Comparison of ENCODE assay signal across 25 cellular contexts in the genomic region with DNA sequence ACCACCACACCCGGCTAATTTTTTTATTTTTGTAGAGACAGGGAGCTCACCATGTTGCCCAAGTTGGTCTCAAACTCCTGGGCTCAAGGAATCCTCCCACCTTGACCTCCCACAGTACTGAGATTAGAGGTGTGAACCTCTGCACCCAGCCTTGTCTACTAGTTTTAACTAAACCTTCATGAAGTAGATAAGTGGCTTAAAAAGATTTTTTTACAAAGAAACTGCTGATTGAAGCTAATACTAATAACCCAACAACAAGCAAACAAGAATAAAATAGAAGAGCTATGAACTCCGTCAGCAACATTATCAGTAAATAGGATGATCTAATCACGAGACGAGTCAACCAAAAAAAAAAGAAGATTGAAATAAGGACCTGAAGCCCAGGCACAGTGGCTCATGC.
"Had no signal": no experiment of that assay in that cellular context is flagged by ENCODE, and none has a peak within 500 bp of the region (broad histone marks: within the 10 kb centered on the region; RNA-seq: fewer than 3 reads in every experiment).

No MANE protein-coding gene starts in this region.

- H3K4me1 ChIP-seq: esophagus squamous epithelium, neural progenitor cell, prostate gland, right atrium auricular region, sigmoid colon, tibial nerve, uterus had no signal

- H3K36me3 ChIP-seq: neural progenitor cell, prostate gland, uterus had no signal

- ATAC-seq: heart right ventricle; left cardiac atrium; left lung; naive thymus-derived CD8-positive, alpha-beta T cell; stimulated activated memory B cell treated with anti-CD40 and anti-IgM and Interleukin-4, amounts not matched to agents 10 μg/mL and 1 μg/mL and 100 μg/mL, for 72 hours; stimulated activated naive CD8-positive, alpha-beta T cell treated with anti-CD3 and anti-CD28 coated beads, Interleukin-15, Interleukin-2, amounts not matched to agents 100 U/mL and 50 U/mL, for 24 hours; upper lobe of right lung had no signal

- H3K4me3 ChIP-seq: dorsolateral prefrontal cortex, esophagus squamous epithelium, heart right ventricle, left lung, neural progenitor cell, prostate gland, right atrium auricular region, sigmoid colon, thoracic aorta, tibial nerve, upper lobe of right lung, uterus had no signal

- H3K27ac ChIP-seq: dorsolateral prefrontal cortex, esophagus squamous epithelium, heart right ventricle, left lung, neural progenitor cell, prostate gland, right atrium auricular region, sigmoid colon, thoracic aorta, tibial nerve, upper lobe of right lung, uterus had no signal

- H3K9ac ChIP-seq: neural progenitor cell had no signal

- DNase-seq: dorsolateral prefrontal cortex; effector CD8-positive, alpha-beta T cell; erythroblast; esophagus squamous epithelium; foreskin melanocyte; glutamatergic neuron; heart right ventricle; hippocampal formation; left cardiac atrium; left lung; naive thymus-derived CD8-positive, alpha-beta T cell; nucleus accumbens; sigmoid colon; stimulated activated CD4-positive, alpha-beta T cell treated with anti-CD3 and anti-CD28 coated beads, Interleukin-2, amount 100 ng/mL, for 24 hours; stimulated activated CD4-positive, alpha-beta T cell treated with anti-CD3 and anti-CD28 coated beads, Interleukin-4, amount 100 ng/mL, for 4 hours; stimulated activated naive CD8-positive, alpha-beta T cell treated with anti-CD3 and anti-CD28 coated beads, Interleukin-15, Interleukin-2, amounts not matched to agents 100 U/mL and 50 U/mL, for 24 hours; substantia nigra; upper lobe of right lung; uterus had no signal

- H3K27me3 Mint-ChIP-seq: naive thymus-derived CD8-positive, alpha-beta T cell; stimulated activated memory B cell treated with anti-CD40 and anti-IgM and Interleukin-4, amounts not matched to agents 10 μg/mL and 1 μg/mL and 100 μg/mL, for 72 hours had no signal

- H3K9me3 ChIP-seq: esophagus squamous epithelium, heart right ventricle, left lung, prostate gland, right atrium auricular region, sigmoid colon, thoracic aorta, tibial nerve, upper lobe of right lung, uterus had no signal

- H3K4me1 Mint-ChIP-seq: naive thymus-derived CD8-positive, alpha-beta T cell; neural progenitor cell; stimulated activated memory B cell treated with anti-CD40 and anti-IgM and Interleukin-4, amounts not matched to agents 10 μg/mL and 1 μg/mL and 100 μg/mL, for 72 hours had no signal

- H3K4me3 Mint-ChIP-seq: naive thymus-derived CD8-positive, alpha-beta T cell; neural progenitor cell; stimulated activated memory B cell treated with anti-CD40 and anti-IgM and Interleukin-4, amounts not matched to agents 10 μg/mL and 1 μg/mL and 100 μg/mL, for 72 hours had no signal

- H3K27ac Mint-ChIP-seq: neural progenitor cell; stimulated activated memory B cell treated with anti-CD40 and anti-IgM and Interleukin-4, amounts not matched to agents 10 μg/mL and 1 μg/mL and 100 μg/mL, for 72 hours had no signal

- H3K27me3 ChIP-seq: dorsolateral prefrontal cortex, esophagus squamous epithelium, heart right ventricle, left lung, neural progenitor cell, right atrium auricular region, sigmoid colon, tibial nerve, upper lobe of right lung, uterus had no signal

- H3K9me3 Mint-ChIP-seq: naive thymus-derived CD8-positive, alpha-beta T cell; neural progenitor cell; stimulated activated memory B cell treated with anti-CD40 and anti-IgM and Interleukin-4, amounts not matched to agents 10 μg/mL and 1 μg/mL and 100 μg/mL, for 72 hours had no signal
